25 cellular contexts compared by ENCODE assay signal in genomic region chr22:17491090-17491489, GRCh38.
"Had no signal": no experiment of that assay in that cellular context is flagged by ENCODE, and none has a peak within 500 bp of the region (broad histone marks: within the 10 kb centered on the region; RNA-seq: fewer than 3 reads in every experiment).

No MANE protein-coding gene starts in this region.

- ATAC-seq: activated CD8-positive, alpha-beta memory T cell treated with anti-CD3 and anti-CD28 coated beads, Interleukin-2, amount 10 ng/mL, durations not matched to agents 7 days and 5 days; body of pancreas; esophagus mucosa; left ventricle myocardium superior; natural killer cell; pancreas; right cardiac atrium; T-helper 17 cell had no signal

- H3K4me1 ChIP-seq: thyroid gland had no signal

- H3K9me3 Mint-ChIP-seq: activated CD4-positive, alpha-beta memory T cell treated with anti-CD3 and anti-CD28 coated beads, Interleukin-2, amount 10 ng/mL, durations not matched to agents 7 days and 5 days; activated naive CD4-positive, alpha-beta T cell treated with anti-CD3 and anti-CD28 coated beads, Interleukin-2, amount 50 U/mL, for 24 hours; natural killer cell; stimulated activated naive CD8-positive, alpha-beta T cell treated with anti-CD3 and anti-CD28 coated beads, Interleukin-15, Interleukin-2, amounts not matched to agents 100 ng/mL and 50 ng/mL, for 24 hours had no signal

- H3K36me3 Mint-ChIP-seq: activated CD8-positive, alpha-beta memory T cell treated with anti-CD3 and anti-CD28 coated beads, Interleukin-2, amount 10 ng/mL, durations not matched to agents 7 days and 5 days; activated naive CD4-positive, alpha-beta T cell treated with anti-CD3 and anti-CD28 coated beads, Interleukin-2, amount 50 U/mL, for 24 hours; natural killer cell had no signal

- H3K9me3 ChIP-seq: body of pancreas, pancreas, thyroid gland had no signal

- H3K27ac ChIP-seq: body of pancreas, pancreas, thyroid gland had no signal

- H3K4me1 Mint-ChIP-seq: activated CD4-positive, alpha-beta memory T cell treated with anti-CD3 and anti-CD28 coated beads, Interleukin-2, amount 10 ng/mL, durations not matched to agents 7 days and 5 days; activated CD8-positive, alpha-beta memory T cell treated with anti-CD3 and anti-CD28 coated beads, Interleukin-2, amount 10 ng/mL, durations not matched to agents 7 days and 5 days; activated naive CD4-positive, alpha-beta T cell treated with anti-CD3 and anti-CD28 coated beads, Interleukin-2, amount 50 U/mL, for 24 hours; natural killer cell; T-helper 17 cell had no signal

- H3K4me3 Mint-ChIP-seq: activated CD4-positive, alpha-beta memory T cell treated with anti-CD3 and anti-CD28 coated beads, Interleukin-2, amount 10 ng/mL, durations not matched to agents 7 days and 5 days; activated CD8-positive, alpha-beta memory T cell treated with anti-CD3 and anti-CD28 coated beads, Interleukin-2, amount 10 ng/mL, durations not matched to agents 7 days and 5 days; activated naive CD4-positive, alpha-beta T cell treated with anti-CD3 and anti-CD28 coated beads, Interleukin-2, amount 50 U/mL, for 24 hours; natural killer cell; stimulated activated naive CD8-positive, alpha-beta T cell treated with anti-CD3 and anti-CD28 coated beads, Interleukin-15, Interleukin-2, amounts not matched to agents 100 ng/mL and 50 ng/mL, for 24 hours; T-helper 17 cell had no signal

- DNase-seq: activated CD4-positive, alpha-beta memory T cell treated with anti-CD3 and anti-CD28 coated beads, Interleukin-2, amount 10 ng/mL, durations not matched to agents 7 days and 5 days; activated CD4-positive, alpha-beta T cell treated with anti-CD3 and anti-CD28 coated beads for 48 hours; activated CD8-positive, alpha-beta memory T cell treated with anti-CD3 and anti-CD28 coated beads, Interleukin-2, amount 10 ng/mL, durations not matched to agents 7 days and 5 days; activated gamma-delta T cell; activated T-cell treated with anti-CD3 and anti-CD28 coated beads for 4 hours; anterior cingulate cortex; body of pancreas; central memory CD4-positive, alpha-beta T cell; dermis blood vessel endothelial cell; effector memory CD4-positive, alpha-beta T cell; foreskin melanocyte; hypothalamus; left ventricle myocardium superior; mammary epithelial cell; midbrain; natural killer cell; pancreas; right cardiac atrium; stimulated activated CD4-positive, alpha-beta T cell treated with anti-CD3 and anti-CD28 coated beads, Interleukin-12 subunit alpha, Interleukin-12 subunit beta, amount 100 ng/mL, for 4 hours; substantia nigra; T-helper 17 cell; thyroid gland had no signal

- H3K4me3 ChIP-seq: body of pancreas, pancreas, thyroid gland had no signal

- H3K27me3 ChIP-seq: body of pancreas, pancreas, thyroid gland had no signal

- H3K27ac Mint-ChIP-seq: activated CD4-positive, alpha-beta memory T cell treated with anti-CD3 and anti-CD28 coated beads, Interleukin-2, amount 10 ng/mL, durations not matched to agents 7 days and 5 days; activated CD8-positive, alpha-beta memory T cell treated with anti-CD3 and anti-CD28 coated beads, Interleukin-2, amount 10 ng/mL, durations not matched to agents 7 days and 5 days; activated naive CD4-positive, alpha-beta T cell treated with anti-CD3 and anti-CD28 coated beads, Interleukin-2, amount 50 U/mL, for 24 hours; natural killer cell; stimulated activated naive CD8-positive, alpha-beta T cell treated with anti-CD3 and anti-CD28 coated beads, Interleukin-15, Interleukin-2, amounts not matched to agents 100 ng/mL and 50 ng/mL, for 24 hours; T-helper 17 cell had no signal

- H3K27me3 Mint-ChIP-seq: activated CD4-positive, alpha-beta memory T cell treated with anti-CD3 and anti-CD28 coated beads, Interleukin-2, amount 10 ng/mL, durations not matched to agents 7 days and 5 days; activated naive CD4-positive, alpha-beta T cell treated with anti-CD3 and anti-CD28 coated beads, Interleukin-2, amount 50 U/mL, for 24 hours; stimulated activated naive CD8-positive, alpha-beta T cell treated with anti-CD3 and anti-CD28 coated beads, Interleukin-15, Interleukin-2, amounts not matched to agents 100 ng/mL and 50 ng/mL, for 24 hours had no signal

- H3K36me3 ChIP-seq: pancreas, thyroid gland had no signal
